In the genomic region with DNA sequence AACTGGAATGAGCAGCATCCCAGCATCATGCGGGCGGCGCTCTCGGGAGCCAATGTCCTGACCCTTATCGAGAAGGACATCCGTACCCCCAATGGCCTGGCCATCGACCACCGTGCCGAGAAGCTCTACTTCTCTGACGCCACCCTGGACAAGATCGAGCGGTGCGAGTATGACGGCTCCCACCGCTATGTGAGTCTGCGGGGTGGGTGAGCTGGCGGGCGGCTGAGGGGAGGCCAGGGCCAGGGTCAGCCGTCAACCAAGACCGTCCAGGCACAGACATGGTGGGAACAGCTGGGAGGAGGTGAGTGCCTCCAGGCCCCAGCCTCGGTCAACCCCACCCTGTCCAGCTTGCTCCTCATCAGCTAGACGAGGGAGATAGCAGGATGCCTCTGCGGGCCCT, we compare ENCODE assay signal across 20 cellular contexts. TPM values are rescaled to one million over a fixed set of nuclear protein-coding genes. Genes with fewer than 3 reads are reported as not detected.
"Had no signal": no experiment of that assay in that cellular context is flagged by ENCODE, and none has a peak within 500 bp of the region (broad histone marks: within the 10 kb centered on the region; RNA-seq: fewer than 3 reads in every experiment).

No MANE protein-coding gene starts in this region.

- H3K4me3 ChIP-seq: K562 had no signal

- H3K9me3 ChIP-seq: SK-N-SH had no signal

- H3K27ac ChIP-seq: KMS-11 had no signal

- H3K4me2 ChIP-seq: KMS-11, SK-N-SH had no signal

- H3K9ac ChIP-seq: KMS-11, SK-N-SH had no signal

- DNase-seq: MV-4-11, NCI-H1092, NCI-H1105 treated with DMSO at 0.1 percent for 48 hours, NCI-H1417 treated with DMSO at 0.1 percent for 48 hours, NCI-H146, NCI-H1930, NCI-H2081, NCI-H2107, NCI-H226, NCI-H510A, NCI-H774, RPMI8226, SHP77, SK-N-SH had no signal

- H3K4me3 Mint-ChIP-seq: IgD-negative memory B cell had no signal

- H3K9me3 Mint-ChIP-seq: IgD-negative memory B cell had no signal

- H3K27ac Mint-ChIP-seq: IgD-negative memory B cell had no signal

- H3K27me3 Mint-ChIP-seq: IgD-negative memory B cell had no signal

RNA-seq across cellular contexts. Expression of a gene that starts 43.4 kb away (rescaled TPM):
- total RNA-seq: HT1080, K562, M059J, SK-MEL-5 had no signal
- polyA plus RNA-seq: IgD-negative memory B cell, K562, SK-N-SH had no signal
